Comparison of ENCODE assay signal across 9 cellular contexts in genomic region chr17:35345445-35345925, GRCh38. TPM values are rescaled to one million over a fixed set of nuclear protein-coding genes. Genes with fewer than 3 reads are reported as not detected.
A peak's percentile ranks its signal among the peaks of the same experiment; 100 is the strongest.
DNase-seq lines count a peak whose midpoint lies in the region; ATAC-seq and TF ChIP-seq lines count a peak whose summit lies in the region.
"Had no signal": no experiment of that assay in that cellular context is flagged by ENCODE, and none has a peak within 500 bp of the region (broad histone marks: within the 10 kb centered on the region; RNA-seq: fewer than 3 reads in every experiment).

No MANE protein-coding gene starts in this region.

- peaks cover 35% of the 10 kb centered on the region for H3K4me1 ChIP-seq in CD8-positive, alpha-beta memory T cell (ENCODE audit: insufficient read depth, low read length)
- H3K4me1 ChIP-seq in left ventricle myocardium inferior (peaks cover 31% of the 10 kb centered on the region), psoas muscle (peaks cover 9% of the 10 kb centered on the region)

- 7 to 14% (median 13%) methylated on average over 25 of the region's 25 CpGs for WGBS in psoas muscle, 3 donors

- no peaks in the 10 kb centered on the region for H3K27me3 Mint-ChIP-seq in CD8-positive, alpha-beta memory T cell
- peaks cover 22% of the 10 kb centered on the region for H3K27me3 Mint-ChIP-seq in activated CD8-positive, alpha-beta T cell treated with anti-CD3 and anti-CD28 coated beads, Interleukin-2, amount 10 ng/mL, durations not matched to agents 7 days and 5 days (ENCODE audit: low read depth)

- peak overlapping the region; percentile 18 for H3K27ac ChIP-seq in CD8-positive, alpha-beta memory T cell (ENCODE audit: low read depth, low read length)
- H3K27ac ChIP-seq in left ventricle myocardium inferior (replicated peaks) (peak overlapping the region; percentile 92), psoas muscle (peak overlapping the region; percentile 61)

- H3K9me3 Mint-ChIP-seq in CD8-positive, alpha-beta memory T cell: peaks cover 7 to 13% (median 10%) of the 10 kb centered on the region in 5 donors
- H3K9me3 Mint-ChIP-seq in activated CD8-positive, alpha-beta T cell treated with anti-CD3 and anti-CD28 coated beads, Interleukin-2, amount 10 ng/mL, durations not matched to agents 7 days and 5 days (ENCODE audit: insufficient read depth): peaks cover 20% of the 10 kb centered on the region

- CTCF ChIA-PET in CD8-positive, alpha-beta memory T cell (lab: Charles Lee): interaction anchor here (0.8 kb wide), 1 partner anchor 143 kb away, joined by 4 read pairs; no protein-coding TSS in a partner anchor
- CTCF ChIA-PET in activated CD8-positive, alpha-beta T cell treated with anti-CD3 and anti-CD28 coated beads, Interleukin-2, amount 10 ng/mL, durations not matched to agents 7 days and 5 days (lab: Charles Lee): interaction anchor here (1.4 to 2.7 kb wide), 2 partner anchors 33 to 402 kb away, joined by 3 to 18 read pairs; no protein-coding TSS in a partner anchor

- POLR2A ChIA-PET in CD8-positive, alpha-beta memory T cell (lab: Charles Lee): interaction anchor here (1.5 kb wide), 1 partner anchor 32 kb away, joined by 5 read pairs; no protein-coding TSS in a partner anchor
- POLR2A ChIA-PET in activated CD8-positive, alpha-beta T cell treated with anti-CD3 and anti-CD28 coated beads, Interleukin-2, amount 10 ng/mL, durations not matched to agents 7 days and 5 days (lab: Charles Lee): interaction anchor here (1.0 kb wide), 1 partner anchor 33 kb away, joined by 3 read pairs; no protein-coding TSS in a partner anchor

- intact Hi-C loops in left ventricle myocardium inferior (cut with micrococcal nuclease): no loop called here
- intact Hi-C loops in psoas muscle (cut with DNase I): no loop called here

- H3K27me3 ChIP-seq in CD8-positive, alpha-beta memory T cell (ENCODE audit: insufficient read depth, low read length, poor library complexity, severe bottlenecking): no peaks in the 10 kb centered on the region
- H3K27me3 ChIP-seq in left ventricle myocardium inferior (ENCODE audit: low read depth) (peaks cover 66% of the 10 kb centered on the region), psoas muscle (ENCODE audit: insufficient read depth in 3 of 3, low read length in 2 of 3) (peaks cover 0 to 44% (median 3%) of the 10 kb centered on the region in 3 donors)

- H3K4me1 Mint-ChIP-seq in CD8-positive, alpha-beta memory T cell: peaks cover 58 to 80% (median 76%) of the 10 kb centered on the region in 3 donors
- H3K4me1 Mint-ChIP-seq in activated CD8-positive, alpha-beta T cell treated with anti-CD3 and anti-CD28 coated beads, Interleukin-2, amount 10 ng/mL, durations not matched to agents 7 days and 5 days (ENCODE audit: low read depth): peaks cover 65% of the 10 kb centered on the region

- no peaks in the 10 kb centered on the region for H3K36me3 ChIP-seq in CD8-positive, alpha-beta memory T cell (ENCODE audit: insufficient read depth, low read length)
- peaks cover 8% of the 10 kb centered on the region for H3K36me3 ChIP-seq in left ventricle myocardium inferior
- H3K36me3 ChIP-seq in psoas muscle (ENCODE audit: insufficient read depth in 1 of 2, low read depth in 1 of 2): no peaks in the 10 kb centered on the region

- peak overlapping the region; percentile 72 for H3K4me3 ChIP-seq in CD8-positive, alpha-beta memory T cell (ENCODE audit: low read length)
- H3K4me3 ChIP-seq in left ventricle myocardium inferior: peak overlapping the region; percentile 62
- H3K4me3 ChIP-seq in psoas muscle: peak overlapping the region; percentile 62

- no peaks in the 10 kb centered on the region for H3K9me3 ChIP-seq in CD8-positive, alpha-beta memory T cell (ENCODE audit: low read length)
- H3K9me3 ChIP-seq in left ventricle myocardium inferior (replicated peaks): peaks cover 23% of the 10 kb centered on the region
- H3K9me3 ChIP-seq in psoas muscle: no peaks in the 10 kb centered on the region

- TF ChIP-seq CTCF in left ventricle myocardium inferior (IDR thresholded peaks at IDR 0.05; ENCODE audit: borderline replicate concordance): no peak
- TF ChIP-seq CTCF in psoas muscle (IDR thresholded peaks at IDR 0.05): no peak

- peak overlapping the region; percentile 91 to 95 (median 94) for H3K4me3 Mint-ChIP-seq in CD8-positive, alpha-beta memory T cell
- H3K4me3 Mint-ChIP-seq in activated CD8-positive, alpha-beta T cell treated with anti-CD3 and anti-CD28 coated beads, Interleukin-2, amount 10 ng/mL, durations not matched to agents 7 days and 5 days: peak overlapping the region; percentile 83

- peaks cover under 1 to 11% (median 4%) of the 10 kb centered on the region in 3 donors for H3K36me3 Mint-ChIP-seq in CD8-positive, alpha-beta memory T cell
- H3K36me3 Mint-ChIP-seq in activated CD8-positive, alpha-beta T cell treated with anti-CD3 and anti-CD28 coated beads, Interleukin-2, amount 10 ng/mL, durations not matched to agents 7 days and 5 days (ENCODE audit: low read depth): peaks cover 48% of the 10 kb centered on the region

- peak; percentile 74 for ATAC-seq in activated CD8-positive, alpha-beta T cell treated with anti-CD3 and anti-CD28 coated beads, Interleukin-2, amount 10 ng/mL, durations not matched to agents 7 days and 5 days
- ATAC-seq in psoas muscle (peak in 1 of 4 donors; percentile 5), HG03354 (IDR thresholded peaks at IDR 0.05; ENCODE audit: poor library complexity, severe bottlenecking, unreplicated experiment) (no peak)

- DNase-seq in CD8-positive, alpha-beta memory T cell: no peak
- no peak for DNase-seq in activated CD8-positive, alpha-beta T cell treated with anti-CD3 and anti-CD28 coated beads, Interleukin-2, amount 10 ng/mL, durations not matched to agents 7 days and 5 days
- DNase-seq in left ventricle myocardium inferior: no peak
- DNase-seq in psoas muscle: no peak
- DNase-seq in NCI-H2196 treated with DMSO at 0.1 percent for 48 hours (lab: John Stamatoyannopoulos, UW; ENCODE audit: unreplicated experiment): no peak
- no peak for DNase-seq in Ammon's horn (ENCODE audit: low spot score)
- no peak for DNase-seq in activated CD4-positive, alpha-beta T cell treated with anti-CD3 and anti-CD28 coated beads for 48 hours
- DNase-seq: NCI-H345 had no signal

- H3K27ac Mint-ChIP-seq in CD8-positive, alpha-beta memory T cell: peak overlapping the region; percentile 73 to 95 (median 92)
- H3K27ac Mint-ChIP-seq in activated CD8-positive, alpha-beta T cell treated with anti-CD3 and anti-CD28 coated beads, Interleukin-2, amount 10 ng/mL, durations not matched to agents 7 days and 5 days: peak overlapping the region; percentile 77

RNA-seq across cellular contexts. Expression of gene SLFN11, which starts 27.9 kb away (rescaled TPM):
- 10 to 100 TPM; 39.5 to 48.4 TPM for total RNA-seq in CD8-positive, alpha-beta memory T cell
- 17.0 TPM for polyA plus RNA-seq in CD8-positive, alpha-beta memory T cell
- total RNA-seq in activated CD8-positive, alpha-beta T cell treated with anti-CD3 and anti-CD28 coated beads, Interleukin-2, amount 10 ng/mL, durations not matched to agents 7 days and 5 days: 10 to 100 TPM; 40.0 to 50.1 TPM
- 15.1 TPM for total RNA-seq in left ventricle myocardium inferior
- total RNA-seq in psoas muscle: 10 to 100 TPM in 1 of 4 donors, 1 to 10 TPM in 3; 6.9 to 11.3 (median 8.8) TPM
- polyA plus RNA-seq in psoas muscle: 1 to 10 TPM; 1.8 to 7.0 (median 3.4) TPM

Comparison
In these comparisons a context has a peak if more than half of its experiments do, and no peak if none do; other contexts are left out.
1. H3K27ac ChIP-seq: peak in every context shown above with its lines; median percentile 92 in left ventricle myocardium inferior; 61 in psoas muscle; 18 in CD8-positive, alpha-beta memory T cell.